Comparison of ENCODE assay signal across 17 cellular contexts in the genomic region with DNA sequence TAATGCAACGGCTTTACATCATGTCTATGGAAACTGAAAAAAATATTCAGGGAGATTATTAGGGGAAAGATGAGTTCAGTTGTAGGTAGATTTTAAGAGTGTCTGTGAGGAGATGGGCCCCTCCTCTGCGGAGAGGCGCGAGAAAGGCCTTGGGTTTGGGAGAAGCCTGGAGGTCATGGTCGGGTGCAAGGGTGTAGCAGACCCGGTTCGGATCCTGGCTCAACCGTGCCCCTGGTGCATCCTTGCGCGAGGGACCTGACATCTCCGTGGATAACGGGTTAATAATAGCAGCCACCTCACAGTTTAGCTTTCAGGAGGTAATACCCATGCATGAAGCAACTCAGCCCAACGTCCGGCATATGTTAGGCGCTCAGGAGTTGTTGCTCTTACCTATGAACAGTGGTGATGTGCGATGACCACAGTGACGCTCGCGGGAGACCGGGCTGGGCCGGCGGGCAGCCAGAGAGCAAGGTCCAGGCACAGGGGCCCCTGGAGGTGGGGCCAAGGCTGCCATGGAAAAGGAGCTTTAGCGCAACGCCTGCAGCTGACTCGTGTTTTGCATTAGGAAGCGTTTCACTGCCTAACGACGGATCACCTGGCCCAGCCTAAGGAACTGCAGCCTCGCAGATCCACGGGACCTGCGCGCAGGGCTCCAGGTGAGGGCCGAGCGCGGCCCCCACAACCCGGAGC.
DNase-seq lines count a peak whose midpoint lies in the region; ATAC-seq, FAIRE-seq and TF ChIP-seq lines count a peak whose summit lies in the region.
"Had no signal": no experiment of that assay in that cellular context is flagged by ENCODE, and none has a peak within 500 bp of the region (broad histone marks: within the 10 kb centered on the region; RNA-seq: fewer than 3 reads in every experiment).

No MANE protein-coding gene starts in this region.

- TF ChIP-seq RAD21 in HepG2 (CRISPR knock-in tag; IDR thresholded peaks at IDR 0.05) = no peak; the same call in 1 of the 2 replicates

- no peaks in the 10 kb centered on the region for H4K20me1 ChIP-seq in HepG2 (ENCODE audit: insufficient read depth, low read length)
- H4K20me1 ChIP-seq in Karpas-422 (ENCODE audit: insufficient read depth, low read depth, low read length) = no peaks in the 10 kb centered on the region
- H4K20me1 ChIP-seq: BLaER1 had no signal

- no peak for TF ChIP-seq CTCF in HepG2 (CRISPR knock-in tag; IDR thresholded peaks at IDR 0.05)
- TF ChIP-seq CTCF in right lobe of liver (IDR thresholded peaks at IDR 0.05) = no peak

- intact Hi-C loops in HepG2 (cut with micrococcal nuclease; ENCODE audit: unreplicated experiment) = no loop called here
- intact Hi-C loops in right lobe of liver (cut with DNase I) = no loop called here
- intact Hi-C loops in posterior vena cava (cut with DNase I) = no loop called here
- intact Hi-C loops in naive thymus-derived CD4-positive, alpha-beta T cell (cut with micrococcal nuclease) = no loop called here

- H3K4me1 Mint-ChIP-seq in naive thymus-derived CD4-positive, alpha-beta T cell = peaks cover 14 to 28% (median 26%) of the 10 kb centered on the region in 7 donors

- H3K4me3 Mint-ChIP-seq in naive thymus-derived CD4-positive, alpha-beta T cell = no peak overlapping the region
- H3K4me3 Mint-ChIP-seq: CD14-positive monocyte; CD4-positive, alpha-beta memory T cell had no signal

- H3K9me3 ChIP-seq in HepG2 (ENCODE audit: low read length) = no peaks in the 10 kb centered on the region
- no peaks in the 10 kb centered on the region for H3K9me3 ChIP-seq in right lobe of liver
- H3K9me3 ChIP-seq in Karpas-422 (ENCODE audit: low read length) = no peaks in the 10 kb centered on the region
- no peaks in the 10 kb centered on the region for H3K9me3 ChIP-seq in naive thymus-derived CD4-positive, alpha-beta T cell (ENCODE audit: control insufficient read depth in 2 of 3, low read length in 3 of 3)
- H3K9me3 ChIP-seq: BLaER1, HAP-1 had no signal

- CTCF ChIA-PET in HepG2 (lab: Yijun Ruan, JAX; ENCODE audit: low intra/inter-chr PET ratio, low total read pairs) = no interaction called here
- CTCF ChIA-PET in naive thymus-derived CD4-positive, alpha-beta T cell (lab: Charles Lee) = no interaction called here

- POLR2A ChIA-PET in HepG2 (lab: Yijun Ruan, JAX) = interaction anchor here (0.5 kb wide), 1 partner anchor 317 kb away, joined by 3 read pairs; no protein-coding TSS in a partner anchor
- POLR2A ChIA-PET in naive thymus-derived CD4-positive, alpha-beta T cell (lab: Charles Lee) = no interaction called here

- ATAC-seq in HepG2 = peak; percentile 94
- ATAC-seq in right lobe of liver = no peak
- no peak for ATAC-seq in naive thymus-derived CD4-positive, alpha-beta T cell

- H3K9ac ChIP-seq in HepG2 (ENCODE audit: insufficient read depth, low read depth, low read length) (no peak overlapping the region), Karpas-422 (ENCODE audit: low read length) (no peak overlapping the region)
- H3K9ac ChIP-seq: BLaER1 had no signal

- H3K9me3 Mint-ChIP-seq in naive thymus-derived CD4-positive, alpha-beta T cell = peaks cover 0 to 5% (median 0%) of the 10 kb centered on the region in 11 donors
- H3K9me3 Mint-ChIP-seq: CD4-positive, alpha-beta memory T cell had no signal

- no TSS peak for BruUV-seq in HepG2 (replicated peaks; lab: Mats Ljungman, UMichigan)

- H3K36me3 ChIP-seq in HepG2 (replicated peaks in 1 of 2; ENCODE audit: control insufficient read depth in 1 of 2, insufficient read depth in 2 of 2, low read length in 2 of 2) = no peaks in the 10 kb centered on the region
- no peaks in the 10 kb centered on the region for H3K36me3 ChIP-seq in right lobe of liver
- H3K36me3 ChIP-seq in Karpas-422 (ENCODE audit: insufficient read depth, low read length) = no peaks in the 10 kb centered on the region
- no peaks in the 10 kb centered on the region for H3K36me3 ChIP-seq in naive thymus-derived CD4-positive, alpha-beta T cell (ENCODE audit: control insufficient read depth in 2 of 3, insufficient read depth in 3 of 3, low read length in 3 of 3)
- H3K36me3 ChIP-seq: BLaER1, HAP-1 had no signal

- H3K27me3 ChIP-seq in HepG2 (ENCODE audit: control insufficient read depth in 1 of 2, insufficient read depth in 2 of 2, low read length in 2 of 2) (no peaks in the 10 kb centered on the region; a peak in 1 of 5 replicates), right lobe of liver (no peaks in the 10 kb centered on the region), Karpas-422 (ENCODE audit: low read length) (no peaks in the 10 kb centered on the region)
- no peaks in the 10 kb centered on the region for H3K27me3 ChIP-seq in naive thymus-derived CD4-positive, alpha-beta T cell (ENCODE audit: control insufficient read depth in 2 of 2, insufficient read depth in 2 of 2, low read length in 2 of 2)
- H3K27me3 ChIP-seq: BLaER1 had no signal

- H3K79me2 ChIP-seq in HepG2 (ENCODE audit: insufficient read depth, low read length) (no peaks in the 10 kb centered on the region), Karpas-422 (ENCODE audit: low read length) (no peaks in the 10 kb centered on the region)

- peaks cover 0 to 7% (median 0%) of the 10 kb centered on the region in 5 donors for H3K27me3 Mint-ChIP-seq in naive thymus-derived CD4-positive, alpha-beta T cell
- H3K27me3 Mint-ChIP-seq: CD4-positive, alpha-beta memory T cell; IgD-negative memory B cell had no signal

- in situ Hi-C loops in HepG2 (cut with HindIII; ENCODE audit: extremely low pct_ligation_motif_present, low pct_unique_long_range_greater_than_20kb) = no loop called here

- TF ChIP-seq EP300 in HepG2 (IDR thresholded peaks at IDR 0.05; ENCODE audit: low read depth in 2 of 2, low read length in 2 of 2) (no peak), HepG2 (CRISPR knock-in tag; IDR thresholded peaks at IDR 0.05; ENCODE audit: borderline replicate concordance) (no peak)

- H3K4me2 ChIP-seq in HepG2 (ENCODE audit: low read depth, low read length) (peak overlapping the region; percentile 22; the same call in 1 of the 2 replicates), Karpas-422 (ENCODE audit: low read depth, low read length, poor library complexity, severe bottlenecking) (no peak overlapping the region)
- H3K4me2 ChIP-seq: BLaER1 had no signal

- H2AFZ ChIP-seq in HepG2 (ENCODE audit: low read length) (no peak overlapping the region), Karpas-422 (ENCODE audit: low read length) (no peak overlapping the region)

- H3K4me3 ChIP-seq in HepG2 (replicated peaks in 1 of 3; ENCODE audit: insufficient read depth in 1 of 3, low read depth in 2 of 3, low read length in 3 of 3) (no peak overlapping the region; a peak in 1 of 6 replicates), right lobe of liver (no peak overlapping the region), Karpas-422 (ENCODE audit: low read length) (no peak overlapping the region)
- no peak overlapping the region for H3K4me3 ChIP-seq in naive thymus-derived CD4-positive, alpha-beta T cell (ENCODE audit: low read length)
- H3K4me3 ChIP-seq: BLaER1, HAP-1 had no signal

- H3K4me1 ChIP-seq in HepG2 (ENCODE audit: insufficient read depth, low read length) = no peaks in the 10 kb centered on the region; the same call in 1 of the 2 replicates
- H3K4me1 ChIP-seq in right lobe of liver = no peaks in the 10 kb centered on the region
- peaks cover 4% of the 10 kb centered on the region for H3K4me1 ChIP-seq in Karpas-422 (ENCODE audit: low read length)
- peaks cover 0 to 21% of the 10 kb centered on the region in 2 donors for H3K4me1 ChIP-seq in naive thymus-derived CD4-positive, alpha-beta T cell (ENCODE audit: control insufficient read depth in 2 of 2, insufficient read depth in 2 of 2, low read length in 2 of 2)
- H3K4me1 ChIP-seq: HAP-1 had no signal

- 64% methylated on average over 28 of the region's 36 CpGs for WGBS in HepG2 (ENCODE audit: low lambda C conversion rate)
- 94% methylated on average over 9 of the region's 36 CpGs for WGBS in right lobe of liver (ENCODE audit: insufficient coverage, low coverage, low lambda C conversion rate, missing lambda C conversion rate)

- no peaks in the 10 kb centered on the region for H3K9me2 ChIP-seq in Karpas-422 (replicated peaks; ENCODE audit: insufficient read depth, low read length)

- FAIRE-seq in HepG2 (lab: Jason Lieb, UNC) = no peak
- FAIRE-seq: H1 had no signal

- no peaks in the 10 kb centered on the region for H3K36me3 Mint-ChIP-seq in naive thymus-derived CD4-positive, alpha-beta T cell
- H3K36me3 Mint-ChIP-seq: CD14-positive monocyte; CD4-positive, alpha-beta memory T cell had no signal

- DNase-seq in HepG2 (ENCODE audit: low spot score) (peak; percentile 21), right lobe of liver (no peak), Karpas-422 (peak; percentile 29), posterior vena cava (ENCODE audit: low spot score) (peak; percentile 75), NCI-H82 (lab: John Stamatoyannopoulos, UW) (no peak)
- no peak for DNase-seq in stimulated activated CD4-positive, alpha-beta T cell treated with anti-CD3 and anti-CD28 coated beads, Interleukin-2, amount 100 ng/mL, for 48 hours
- no peak for DNase-seq in naive thymus-derived CD4-positive, alpha-beta T cell
- DNase-seq: 8988T; Calu3; CD4-positive, alpha-beta memory T cell; DMS79 treated with DMSO at 0.1 percent for 48 hours; GF-D8 had no signal

- no peak overlapping the region for H3K27ac Mint-ChIP-seq in naive thymus-derived CD4-positive, alpha-beta T cell
- H3K27ac Mint-ChIP-seq: CD4-positive, alpha-beta memory T cell; IgD-negative memory B cell had no signal

- H3K27ac ChIP-seq in HepG2 (ENCODE audit: extremely low read length, insufficient read depth, low read length) (no peak overlapping the region), right lobe of liver (no peak overlapping the region), Karpas-422 (ENCODE audit: low read length) (no peak overlapping the region)
- no peak overlapping the region for H3K27ac ChIP-seq in naive thymus-derived CD4-positive, alpha-beta T cell (ENCODE audit: low read depth, low read length)
- H3K27ac ChIP-seq: BLaER1 had no signal

- TF ChIP-seq POLR2A in HepG2 (IDR thresholded peaks at IDR 0.05; ENCODE audit: insufficient read depth in 1 of 2, low read depth in 2 of 2, low read length in 2 of 2) (no peak), right lobe of liver (IDR thresholded peaks at IDR 0.05) (no peak)

TF ChIP-seq in HepG2, 621 proteins besides CTCF, POLR2A, EP300 and RAD21 (continues in another document):
- TF ChIP-seq KMT2A (CRISPR knock-in tag; IDR thresholded peaks at IDR 0.05) (no peak), ZNF891 (CRISPR knock-in tag; IDR thresholded peaks at IDR 0.05) (0 out of 2 replicates have a peak, but pooled peaks have one; percentile 25), CCDC6 (CRISPR knock-in tag; IDR thresholded peaks at IDR 0.05) (no peak), HNF4G (IDR thresholded peaks at IDR 0.05; ENCODE audit: borderline replicate concordance, low read depth, low read length) (peak; percentile 46; the same call in 1 of the 2 replicates), HNF4G (CRISPR knock-in tag; IDR thresholded peaks at IDR 0.05; ENCODE audit: borderline replicate concordance, low read depth) (0 out of 2 replicates have a peak, but pooled peaks have one; percentile 43)

Comparison
In these comparisons a context has a peak if more than half of its experiments do, and no peak if none do; other contexts are left out.
1. DNase-seq: peak in HepG2 (single experiment), Karpas-422 (single experiment) and posterior vena cava (single experiment); none in right lobe of liver (0 of 3), stimulated activated CD4-positive, alpha-beta T cell treated with anti-CD3 and anti-CD28 coated beads, Interleukin-2, amount 100 ng/mL, for 48 hours (0 of 2), NCI-H82 (single experiment) and naive thymus-derived CD4-positive, alpha-beta T cell (0 of 9).